9 cellular contexts compared by ENCODE assay signal in the genomic region with DNA sequence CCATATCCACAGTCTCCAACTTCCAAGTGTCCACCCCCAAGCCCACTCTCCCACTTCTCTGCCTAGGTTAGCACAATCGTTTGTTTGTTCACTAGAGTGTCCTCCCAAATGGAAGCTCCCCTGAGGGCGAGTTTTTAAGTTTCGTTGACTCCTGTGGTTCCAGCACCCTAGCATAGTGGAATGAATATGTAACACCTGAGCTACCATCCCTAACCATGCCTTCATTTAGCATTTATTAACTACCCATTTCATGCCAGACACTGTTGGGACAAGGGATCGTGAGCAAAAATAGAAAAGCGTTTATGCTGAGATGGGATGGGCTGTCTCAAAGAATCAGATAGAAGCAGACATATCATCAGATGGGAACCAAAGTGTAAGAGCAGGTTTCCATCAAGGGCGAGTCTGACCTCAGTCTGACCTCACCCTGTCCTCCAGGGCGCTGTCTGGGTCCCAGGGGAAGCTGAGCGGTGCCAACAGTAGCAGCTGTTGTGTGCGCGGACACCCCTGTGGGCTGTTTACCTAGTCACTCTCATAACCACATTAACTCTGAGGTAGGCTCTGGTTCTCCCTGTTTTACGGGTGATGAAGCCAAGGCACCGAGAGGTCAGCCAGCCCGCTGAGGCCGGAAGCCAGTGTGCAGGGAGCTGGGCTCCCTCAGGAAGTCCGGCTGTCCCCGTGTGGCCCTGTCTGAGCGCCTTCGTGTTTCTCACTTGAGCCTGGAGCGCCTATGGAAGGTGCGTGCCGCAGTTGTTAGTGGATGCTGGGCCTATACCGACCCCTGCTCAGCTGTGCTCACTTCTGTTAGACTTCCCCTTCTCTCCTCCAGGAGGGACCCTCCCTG. TPM values are rescaled to one million over a fixed set of nuclear protein-coding genes. Genes with fewer than 3 reads are reported as not detected.
DNase-seq lines count a peak whose midpoint lies in the region; ATAC-seq, FAIRE-seq and TF ChIP-seq lines count a peak whose summit lies in the region.
"Had no signal": no experiment of that assay in that cellular context is flagged by ENCODE, and none has a peak within 500 bp of the region (broad histone marks: within the 10 kb centered on the region; RNA-seq: fewer than 3 reads in every experiment).

No MANE protein-coding gene starts in this region.

- H3K4me1 ChIP-seq in ectodermal cell (ENCODE audit: control insufficient read depth, insufficient read depth, low read length) = peaks cover 2% of the 10 kb centered on the region
- H3K4me1 ChIP-seq in CD8-positive, alpha-beta memory T cell (ENCODE audit: insufficient read depth, low read length) = peaks cover 6% of the 10 kb centered on the region

- CTCF ChIA-PET in CD8-positive, alpha-beta memory T cell (lab: Charles Lee) = interaction anchor here (1.2 to 1.5 kb wide), 3 partner anchors 10 to 79 kb away, joined by 3 read pairs; a partner anchor contains a TSS

- H3K27ac Mint-ChIP-seq in nephron progenitor cell = peak overlapping the region; percentile 90
- peak overlapping the region in 4 of 8 donors; percentile 5 to 87 (median 70) for H3K27ac Mint-ChIP-seq in CD8-positive, alpha-beta memory T cell

- no peak for ATAC-seq in HG02970 (IDR thresholded peaks at IDR 0.05; ENCODE audit: low FRiP score, unreplicated experiment)

- no peak overlapping the region for H3K4me3 Mint-ChIP-seq in nephron progenitor cell
- peak overlapping the region in 1 of 7 donors; percentile 2 for H3K4me3 Mint-ChIP-seq in CD8-positive, alpha-beta memory T cell

- WGBS in ectodermal cell, 2 experiments = 94 to 95% methylated on average over 22 of the region's 22 CpGs

- DNase-seq in GM12892 (ENCODE audit: insufficient read length) = no peak
- DNase-seq in NCI-H2081 treated with DMSO at 0.1 percent for 48 hours (lab: John Stamatoyannopoulos, UW) = peak; percentile 74
- no peak for DNase-seq in nephron progenitor cell
- DNase-seq in CD8-positive, alpha-beta memory T cell = no peak
- DNase-seq in activated CD4-positive, CD25-positive, alpha-beta regulatory T cell (lab: John Stamatoyannopoulos, UW) = no peak
- no peak for DNase-seq in Ammon's horn (ENCODE audit: low spot score)
- DNase-seq: NK-92 treated with Interleukin-12 subunit alpha and Interleukin-12 subunit beta, amount 100 ng/mL, for 24 hours had no signal

- no peaks in the 10 kb centered on the region for H3K27me3 Mint-ChIP-seq in nephron progenitor cell (ENCODE audit: low read depth, poor library complexity)
- H3K27me3 Mint-ChIP-seq in CD8-positive, alpha-beta memory T cell = no peaks in the 10 kb centered on the region

- peaks cover 23% of the 10 kb centered on the region for H3K4me1 Mint-ChIP-seq in nephron progenitor cell
- H3K4me1 Mint-ChIP-seq in CD8-positive, alpha-beta memory T cell = peaks cover 12 to 40% (median 35%) of the 10 kb centered on the region in 3 donors

- peak; percentile 71 for FAIRE-seq in GM12892 (lab: Jason Lieb, UNC)

- H3K4me3 ChIP-seq in ectodermal cell (ENCODE audit: insufficient read depth, low read depth, low read length) = no peak overlapping the region
- no peak overlapping the region for H3K4me3 ChIP-seq in CD8-positive, alpha-beta memory T cell (ENCODE audit: low read length)

- TF ChIP-seq CTCF in nephron progenitor cell (IDR thresholded peaks at IDR 0.05) = no peak

- H3K27me3 ChIP-seq in ectodermal cell (ENCODE audit: control insufficient read depth, insufficient read depth, low read length, poor library complexity, severe bottlenecking) = no peaks in the 10 kb centered on the region
- H3K27me3 ChIP-seq in CD8-positive, alpha-beta memory T cell (ENCODE audit: insufficient read depth, low read length, poor library complexity, severe bottlenecking) = no peaks in the 10 kb centered on the region

- H3K36me3 ChIP-seq in ectodermal cell (ENCODE audit: control insufficient read depth, insufficient read depth, low read length) = peaks cover 63% of the 10 kb centered on the region
- H3K36me3 ChIP-seq in CD8-positive, alpha-beta memory T cell (ENCODE audit: insufficient read depth, low read length) = peaks cover 36% of the 10 kb centered on the region

- TF ChIP-seq POLR2A in GM12892 (IDR thresholded peaks at IDR 0.05; ENCODE audit: low read depth, low read length) = no peak; the same call in 1 of the 2 replicates

- POLR2A ChIA-PET in CD8-positive, alpha-beta memory T cell (lab: Charles Lee) = interaction anchor here (0.5 kb wide), 1 partner anchor 11 kb away, joined by 3 read pairs; no protein-coding TSS in a partner anchor

- peak overlapping the region; percentile 8 for H3K27ac ChIP-seq in ectodermal cell (ENCODE audit: insufficient read depth, low read depth, low read length, poor library complexity, severe bottlenecking)
- no peak overlapping the region for H3K27ac ChIP-seq in CD8-positive, alpha-beta memory T cell (ENCODE audit: low read depth, low read length)

- H3K36me3 Mint-ChIP-seq in nephron progenitor cell (ENCODE audit: low read depth) = peaks cover 65% of the 10 kb centered on the region
- peaks cover 0 to 77% (median 14%) of the 10 kb centered on the region in 3 donors for H3K36me3 Mint-ChIP-seq in CD8-positive, alpha-beta memory T cell

- H3K9me3 ChIP-seq in ectodermal cell (ENCODE audit: control insufficient read depth, low read length) = no peaks in the 10 kb centered on the region
- no peaks in the 10 kb centered on the region for H3K9me3 ChIP-seq in CD8-positive, alpha-beta memory T cell (ENCODE audit: low read length)

- H3K9me3 Mint-ChIP-seq in nephron progenitor cell = no peaks in the 10 kb centered on the region
- H3K9me3 Mint-ChIP-seq in CD8-positive, alpha-beta memory T cell = no peaks in the 10 kb centered on the region

RNA-seq across cellular contexts. Expression of a gene that starts 6.2 kb away (rescaled TPM):
- polyA plus RNA-seq in GM12892 (2012; ENCODE audit: missing spikeins) = 26.4 TPM
- 113 TPM for polyA plus RNA-seq in ectodermal cell (2013, experiment 1 of 4)
- polyA plus RNA-seq in ectodermal cell (2013, experiment 2 of 4) = 121 TPM
- polyA plus RNA-seq in ectodermal cell (2013, experiment 3 of 4) = 60.9 TPM
- polyA plus RNA-seq in ectodermal cell (2013, experiment 4 of 4) = 69.8 TPM
- 10 to 100 TPM; 70.3 to 71.6 TPM for total RNA-seq in CD8-positive, alpha-beta memory T cell
- polyA plus RNA-seq in CD8-positive, alpha-beta memory T cell = 35.3 TPM

RNA-seq across cellular contexts. Expression of a gene that starts 42.4 kb away (rescaled TPM):
- polyA plus RNA-seq in GM12892 (2012; ENCODE audit: missing spikeins) = 0.34 TPM
- polyA plus RNA-seq in ectodermal cell (2013, experiment 1 of 4) = 8.4 TPM
- polyA plus RNA-seq in ectodermal cell (2013, experiment 2 of 4) = 7.1 TPM
- polyA plus RNA-seq in ectodermal cell (2013, experiment 3 of 4) = 4.9 TPM
- polyA plus RNA-seq in ectodermal cell (2013, experiment 4 of 4) = 5.9 TPM
- total RNA-seq in CD8-positive, alpha-beta memory T cell = under 1 TPM; 0.53 to 0.57 TPM
- 0.10 TPM for polyA plus RNA-seq in CD8-positive, alpha-beta memory T cell

RNA-seq across cellular contexts. Expression of a gene that starts 44.4 kb away (rescaled TPM):
- polyA plus RNA-seq in GM12892 (2012; ENCODE audit: missing spikeins) = 96.1 TPM
- polyA plus RNA-seq in ectodermal cell (2013, experiment 1 of 4) = 113 TPM
- 107 TPM for polyA plus RNA-seq in ectodermal cell (2013, experiment 2 of 4)
- polyA plus RNA-seq in ectodermal cell (2013, experiment 3 of 4) = 76.6 TPM
- 94.9 TPM for polyA plus RNA-seq in ectodermal cell (2013, experiment 4 of 4)
- 100 to 1,000 TPM; 111 TPM for total RNA-seq in CD8-positive, alpha-beta memory T cell
- polyA plus RNA-seq in CD8-positive, alpha-beta memory T cell = 74.6 TPM

RNA-seq across cellular contexts. Expression of a gene that starts 47.1 kb away (rescaled TPM):
- 19.2 TPM for polyA plus RNA-seq in GM12892 (2012; ENCODE audit: missing spikeins)
- polyA plus RNA-seq in ectodermal cell (2013, experiment 1 of 4) = 51.5 TPM
- 53.4 TPM for polyA plus RNA-seq in ectodermal cell (2013, experiment 2 of 4)
- polyA plus RNA-seq in ectodermal cell (2013, experiment 3 of 4) = 44.3 TPM
- 50.3 TPM for polyA plus RNA-seq in ectodermal cell (2013, experiment 4 of 4)
- total RNA-seq in CD8-positive, alpha-beta memory T cell = 10 to 100 TPM; 29.4 to 31.3 TPM
- 33.5 TPM for polyA plus RNA-seq in CD8-positive, alpha-beta memory T cell

RNA-seq across cellular contexts. Expression of a gene that starts 54.0 kb away (rescaled TPM):
- polyA plus RNA-seq in GM12892 (2012; ENCODE audit: missing spikeins) = 65.0 TPM
- polyA plus RNA-seq in ectodermal cell (2013, experiment 1 of 4) = 247 TPM
- 243 TPM for polyA plus RNA-seq in ectodermal cell (2013, experiment 2 of 4)
- polyA plus RNA-seq in ectodermal cell (2013, experiment 3 of 4) = 152 TPM
- polyA plus RNA-seq in ectodermal cell (2013, experiment 4 of 4) = 162 TPM
- 100 to 1,000 TPM; 188 to 189 TPM for total RNA-seq in CD8-positive, alpha-beta memory T cell
- 70.6 TPM for polyA plus RNA-seq in CD8-positive, alpha-beta memory T cell
